8 cellular contexts compared by ENCODE assay signal in genomic region chr14:21476925-21477681, GRCh38. TPM values are rescaled to one million over a fixed set of nuclear protein-coding genes. Genes with fewer than 3 reads are reported as not detected.
DNase-seq lines count a peak whose midpoint lies in the region; ATAC-seq and TF ChIP-seq lines count a peak whose summit lies in the region.

Gene RAB2B, minus strand, starts transcription at chr14:21476959. Its CDS starts 87 bp downstream, at chr14:21476872.
Gene TOX4, plus strand, starts transcription at chr14:21477195. Its CDS starts 84 bp downstream, at chr14:21477279.

- peak in 1 of 4 donors; percentile 32 for TF ChIP-seq EP300 in upper lobe of left lung (IDR thresholded peaks at IDR 0.05)

- 0 out of 2 replicates have a peak, but pooled peaks cover 5% of the 10 kb centered on the region for H3K36me3 ChIP-seq in SU-DHL-6 (ENCODE audit: low read length)
- peaks cover 35% of the 10 kb centered on the region for H3K36me3 ChIP-seq in adipocyte (ENCODE audit: control insufficient read depth, insufficient read depth, low read length, severe bottlenecking)
- H3K36me3 ChIP-seq in upper lobe of left lung: peaks cover 7 to 44% (median 10%) of the 10 kb centered on the region in 4 donors

- peak within 1 kb of the TSS; percentile 86 for H3K4me2 ChIP-seq in SU-DHL-6 (ENCODE audit: low read depth, low read length, poor library complexity, severe bottlenecking)

- peak; percentile 98 for TF ChIP-seq CTCF in GM12865 (IDR thresholded peaks at IDR 0.05; ENCODE audit: insufficient read depth, low read depth, low read length, missing control alignments)
- TF ChIP-seq CTCF in SU-DHL-6 (IDR thresholded peaks at IDR 0.05; ENCODE audit: insufficient read depth, low read length, poor library complexity, severe bottlenecking): peak; percentile 95
- TF ChIP-seq CTCF in upper lobe of left lung (IDR thresholded peaks at IDR 0.05): peak; percentile 96 to 99 (median 97)

- peaks cover 42% of the 10 kb centered on the region for H3K79me2 ChIP-seq in SU-DHL-6 (ENCODE audit: insufficient read depth, low read length)

- H3K9me3 ChIP-seq in SU-DHL-6 (ENCODE audit: insufficient read depth, low read length) (no peaks in the 10 kb centered on the region), adipocyte (ENCODE audit: control insufficient read depth, low read length) (no peaks in the 10 kb centered on the region), upper lobe of left lung (no peaks in the 10 kb centered on the region)

- peak within 1 kb of the TSS; percentile 60 for H2AFZ ChIP-seq in SU-DHL-6 (ENCODE audit: low read depth, low read length, severe bottlenecking)

- H3K4me3 ChIP-seq in GM12865 (ENCODE audit: low read depth, low read length) (peak within 1 kb of the TSS; percentile 80), SU-DHL-6 (ENCODE audit: insufficient read depth, low read length, poor library complexity, severe bottlenecking) (peak within 1 kb of the TSS; percentile 90), adipocyte (ENCODE audit: low read length) (peak within 1 kb of the TSS; percentile 92), upper lobe of left lung (peak within 1 kb of the TSS; percentile 74 to 93 (median 86))

- H3K27ac ChIP-seq in SU-DHL-6 (ENCODE audit: low read depth, low read length) (peak within 1 kb of the TSS; percentile 74), upper lobe of left lung (peak within 1 kb of the TSS; percentile 85 to 93 (median 90))

- no peaks in the 10 kb centered on the region for H3K27me3 ChIP-seq in SU-DHL-6 (ENCODE audit: low read length)
- H3K27me3 ChIP-seq in adipocyte (replicated peaks; ENCODE audit: control insufficient read depth, insufficient read depth, low read length): no peaks in the 10 kb centered on the region
- H3K27me3 ChIP-seq in upper lobe of left lung: no peaks in the 10 kb centered on the region

- H3K4me1 ChIP-seq in adipocyte (ENCODE audit: control insufficient read depth, insufficient read depth, low read length) (peaks cover 19% of the 10 kb centered on the region), upper lobe of left lung (peaks cover 18 to 23% (median 21%) of the 10 kb centered on the region in 4 donors)

- WGBS in upper lobe of left lung, 2 donors: 1% methylated on average over 47 to 49 of the region's 49 CpGs

- H4K20me1 ChIP-seq in SU-DHL-6 (ENCODE audit: low read depth, low read length): no peaks in the 10 kb centered on the region

- no peaks in the 10 kb centered on the region for H3K9me2 ChIP-seq in SU-DHL-6 (replicated peaks; ENCODE audit: insufficient read depth, low read length)

- H3F3A ChIP-seq in SU-DHL-6 (ENCODE audit: insufficient read depth): no peaks in the 10 kb centered on the region

- H3K9ac ChIP-seq in SU-DHL-6 (ENCODE audit: low read length): peak within 1 kb of the TSS; percentile 71
- H3K9ac ChIP-seq in adipocyte (ENCODE audit: low read length): peak within 1 kb of the TSS; percentile 90

- ATAC-seq in HG02642 (IDR thresholded peaks at IDR 0.05; ENCODE audit: poor library complexity, unreplicated experiment) (peak; percentile 99), upper lobe of left lung (ENCODE audit: low FRiP score in 2 of 2) (peak; percentile 100)

- intact Hi-C loops in cardiac septum (cut with DNase I): loop anchor here (1.0 to 5.0 kb wide), 2 partner anchors 21 to 35 kb away; partner anchors contain the start of genes CHD8 and METTL3

- TF ChIP-seq POLR2A in upper lobe of left lung (IDR thresholded peaks at IDR 0.05): peak in 3 of 4 donors; percentile 62 to 83 (median 82)

- DNase-seq in GM12865 (ENCODE audit: low read depth) (peak; percentile 99), NCI-H1105 treated with DMSO at 0.1 percent for 48 hours (lab: John Stamatoyannopoulos, UW) (peak; percentile 98), adipocyte (ENCODE audit: low read depth) (peak; percentile 99), cardiac septum (ENCODE audit: low spot score) (peak; percentile 98), pons (ENCODE audit: low spot score) (peak; percentile 100), upper lobe of left lung (peak; percentile 88 to 98)

RNA-seq across cellular contexts. Expression of gene RAB2B, which starts in this region (rescaled TPM):
- total RNA-seq in cardiac septum: 22.6 TPM
- total RNA-seq in upper lobe of left lung: 10 to 100 TPM; 13.1 to 40.2 (median 33.0) TPM

RNA-seq across cellular contexts. Expression of gene TOX4, which starts in this region (rescaled TPM):
- total RNA-seq in cardiac septum: 75.2 TPM
- 10 to 100 TPM; 29.0 to 71.6 (median 62.0) TPM for total RNA-seq in upper lobe of left lung

Comparison
In these comparisons a context has a peak if more than half of its experiments do, and no peak if none do; other contexts are left out.
1. Peak in every context shown above with its lines: DNase-seq, ATAC-seq, H3K4me3 ChIP-seq and H3K27ac ChIP-seq.